In genomic region chr17:82274134-82275020, GRCh38 we compare ENCODE assay signal across 1 cellular context.
TF ChIP-seq lines count a peak whose summit lies in the region.

No MANE protein-coding gene starts in this region.

TF ChIP-seq in K562, 482 proteins besides CTCF, POLR2A, EP300 and RAD21:
- TF ChIP-seq NBN (IDR thresholded peaks at IDR 0.05; ENCODE audit: low read depth), result no peak
- TF ChIP-seq NFIC (IDR thresholded peaks at IDR 0.05), result no peak
- TF ChIP-seq ZC3H4 (CRISPR knock-in tag; IDR thresholded peaks at IDR 0.05; ENCODE audit: borderline replicate concordance), result peak; percentile 54; the same call in 1 of the 2 replicates
- peak; percentile 2 for TF ChIP-seq HMGN3 (IDR thresholded peaks at IDR 0.05; ENCODE audit: borderline replicate concordance, extremely low read depth, insufficient read length, low read depth, low read length)
- TF ChIP-seq POLR2H (tag; IDR thresholded peaks at IDR 0.05; ENCODE audit: low read depth), result no peak
- no peak for TF ChIP-seq CEBPB (tag; IDR thresholded peaks at IDR 0.05)
- TF ChIP-seq PATZ1 (CRISPR knock-in tag; IDR thresholded peaks at IDR 0.05; ENCODE audit: borderline replicate concordance), result no peak
- TF ChIP-seq ZNF174 (CRISPR knock-in tag; IDR thresholded peaks at IDR 0.05), result no peak
- no peak for TF ChIP-seq ZBTB12 (CRISPR knock-in tag; IDR thresholded peaks at IDR 0.05)
- no peak for TF ChIP-seq ID3 (CRISPR knock-in tag; IDR thresholded peaks at IDR 0.05)
- no peak for TF ChIP-seq ID3 (tag; IDR thresholded peaks at IDR 0.05)
- 0 out of 2 replicates have a peak, but pooled peaks have one; percentile 1 for TF ChIP-seq STAG1 (CRISPR knock-in tag; IDR thresholded peaks at IDR 0.05; ENCODE audit: borderline replicate concordance)
- TF ChIP-seq ZEB2 (IDR thresholded peaks at IDR 0.05), result no peak
- TF ChIP-seq ELF2 (CRISPR knock-in tag; IDR thresholded peaks at IDR 0.05), result no peak
- peak; percentile 30; the same call in 1 of the 2 replicates for TF ChIP-seq L3MBTL2 (IDR thresholded peaks at IDR 0.05)
- 0 out of 2 replicates have a peak, but pooled peaks have one; percentile 62 for TF ChIP-seq HDGF (IDR thresholded peaks at IDR 0.05)
- TF ChIP-seq RERE (CRISPR knock-in tag; IDR thresholded peaks at IDR 0.05; ENCODE audit: borderline replicate concordance), result no peak
- TF ChIP-seq PKNOX1 (IDR thresholded peaks at IDR 0.05), result 0 out of 2 replicates have a peak, but pooled peaks have one; percentile 1
